Comparison of ENCODE assay signal across 8 cellular contexts in genomic region chr2:54680397-54681032, GRCh38.
DNase-seq lines count a peak whose midpoint lies in the region; ATAC-seq lines count a peak whose summit lies in the region.

No MANE protein-coding gene starts in this region.

- no peak overlapping the region for H3K27ac ChIP-seq in caudate nucleus (ENCODE audit: low read depth, low read length)

- ATAC-seq in HG03135 (IDR thresholded peaks at IDR 0.05; ENCODE audit: unreplicated experiment), result peak; percentile 56

- DNase-seq in stimulated activated CD4-positive, alpha-beta T cell treated with anti-CD3 and anti-CD28 coated beads, Interleukin-12 subunit alpha, Interleukin-12 subunit beta, amount 100 ng/mL, for 48 hours (ENCODE audit: low read depth in 2 of 3, low spot score in 1 of 3), result peak; percentile 23 to 46 (median 25)
- DNase-seq in stimulated activated CD4-positive, alpha-beta T cell treated with anti-CD3 and anti-CD28 coated beads, Interleukin-4, amount 100 ng/mL, for 1 hour, result no peak
- peak; percentile 70 for DNase-seq in activated CD8-positive, alpha-beta memory T cell treated with anti-CD3 and anti-CD28 coated beads, Interleukin-2, amount 50 U/mL, for 48 hours
- peak; percentile 24 to 40 for DNase-seq in stimulated activated CD8-positive, alpha-beta memory T cell treated with anti-CD3 and anti-CD28 coated beads, Interleukin-7, amount 100 ng/mL, for 48 hours (ENCODE audit: extremely low read depth in 1 of 2, low read depth in 1 of 2)
- DNase-seq in caudate nucleus (lab: John Stamatoyannopoulos, UW) (no peak), NCI-H446 (lab: John Stamatoyannopoulos, UW) (no peak), 8988T (no peak)

Comparison
In these comparisons a context has a peak if more than half of its experiments do, and no peak if none do; other contexts are left out.
1. DNase-seq: peak in stimulated activated CD4-positive, alpha-beta T cell treated with anti-CD3 and anti-CD28 coated beads, Interleukin-12 subunit alpha, Interleukin-12 subunit beta, amount 100 ng/mL, for 48 hours (3 of 3), activated CD8-positive, alpha-beta memory T cell treated with anti-CD3 and anti-CD28 coated beads, Interleukin-2, amount 50 U/mL, for 48 hours (single experiment) and stimulated activated CD8-positive, alpha-beta memory T cell treated with anti-CD3 and anti-CD28 coated beads, Interleukin-7, amount 100 ng/mL, for 48 hours (2 of 2); none in stimulated activated CD4-positive, alpha-beta T cell treated with anti-CD3 and anti-CD28 coated beads, Interleukin-4, amount 100 ng/mL, for 1 hour (single experiment), caudate nucleus (0 of 61), NCI-H446 (0 of 2) and 8988T (single experiment).